Comparison of ENCODE assay signal across 2 cellular contexts in the genomic region with DNA sequence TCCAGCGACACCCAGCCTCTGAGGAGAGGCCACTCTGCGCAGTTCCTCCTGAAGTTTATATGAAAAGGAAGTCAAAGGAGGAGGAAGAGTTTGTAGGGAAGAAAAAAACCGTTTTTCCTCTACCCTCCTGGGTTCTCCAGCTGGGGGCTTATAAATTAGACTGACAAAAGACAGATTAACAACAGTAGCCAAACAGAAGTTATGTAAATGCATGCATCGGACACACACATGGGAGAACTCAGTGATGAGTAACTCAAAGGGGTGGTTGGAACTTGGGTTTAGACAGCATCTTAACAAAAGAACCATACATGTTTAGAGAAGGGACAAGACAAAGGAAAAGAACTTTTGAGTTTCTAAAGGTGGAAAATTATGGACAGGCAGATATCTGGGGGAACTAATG.
TF ChIP-seq lines count a peak whose summit lies in the region.

No MANE protein-coding gene starts in this region.

TF ChIP-seq in GM23338, 12 proteins besides CTCF, POLR2A, EP300 and RAD21 (continues in another document):
- TF ChIP-seq, protein P1, sequence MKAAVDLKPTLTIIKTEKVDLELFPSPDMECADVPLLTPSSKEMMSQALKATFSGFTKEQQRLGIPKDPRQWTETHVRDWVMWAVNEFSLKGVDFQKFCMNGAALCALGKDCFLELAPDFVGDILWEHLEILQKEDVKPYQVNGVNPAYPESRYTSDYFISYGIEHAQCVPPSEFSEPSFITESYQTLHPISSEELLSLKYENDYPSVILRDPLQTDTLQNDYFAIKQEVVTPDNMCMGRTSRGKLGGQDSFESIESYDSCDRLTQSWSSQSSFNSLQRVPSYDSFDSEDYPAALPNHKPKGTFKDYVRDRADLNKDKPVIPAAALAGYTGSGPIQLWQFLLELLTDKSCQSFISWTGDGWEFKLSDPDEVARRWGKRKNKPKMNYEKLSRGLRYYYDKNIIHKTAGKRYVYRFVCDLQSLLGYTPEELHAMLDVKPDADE (IDR thresholded peaks at IDR 0.05) = no peak
- TF ChIP-seq EZH2 (IDR thresholded peaks at IDR 0.05; ENCODE audit: low read depth, unreplicated experiment) (no peak), EZH2phosphoT487 (IDR thresholded peaks at IDR 0.05; ENCODE audit: unreplicated experiment) (no peak), ZNF462 (CRISPR knock-in tag; IDR thresholded peaks at IDR 0.05) (no peak; the same call in 1 of the 2 replicates), STAT1 (IDR thresholded peaks at IDR 0.05; ENCODE audit: unreplicated experiment) (no peak), JUNB (IDR thresholded peaks at IDR 0.05; ENCODE audit: unreplicated experiment) (no peak), ZNF114 (CRISPR knock-in tag; IDR thresholded peaks at IDR 0.05) (no peak), CREB1 (CRISPR knock-in tag; IDR thresholded peaks at IDR 0.05; ENCODE audit: low read depth) (no peak), NANOG (IDR thresholded peaks at IDR 0.05; ENCODE audit: borderline replicate concordance) (no peak), ZNF331 (CRISPR knock-in tag; IDR thresholded peaks at IDR 0.05; ENCODE audit: low read depth) (no peak), POLR2AphosphoS5 (IDR thresholded peaks at IDR 0.05; ENCODE audit: low read depth) (no peak)

TF ChIP-seq in H1, 55 proteins besides CTCF, POLR2A, EP300 and RAD21:
- TF ChIP-seq POU5F1 (IDR thresholded peaks at IDR 0.05; ENCODE audit: low read depth, low read length) = peak; percentile 64; the same call in 1 of the 2 replicates
- no peak for TF ChIP-seq GTF2F1 (IDR thresholded peaks at IDR 0.05; ENCODE audit: borderline replicate concordance, low read depth, low read length)
TF ChIP-seq in H1: peak in this region for 1.
